ENCODE assay signal across 1 cellular context in the genomic region with DNA sequence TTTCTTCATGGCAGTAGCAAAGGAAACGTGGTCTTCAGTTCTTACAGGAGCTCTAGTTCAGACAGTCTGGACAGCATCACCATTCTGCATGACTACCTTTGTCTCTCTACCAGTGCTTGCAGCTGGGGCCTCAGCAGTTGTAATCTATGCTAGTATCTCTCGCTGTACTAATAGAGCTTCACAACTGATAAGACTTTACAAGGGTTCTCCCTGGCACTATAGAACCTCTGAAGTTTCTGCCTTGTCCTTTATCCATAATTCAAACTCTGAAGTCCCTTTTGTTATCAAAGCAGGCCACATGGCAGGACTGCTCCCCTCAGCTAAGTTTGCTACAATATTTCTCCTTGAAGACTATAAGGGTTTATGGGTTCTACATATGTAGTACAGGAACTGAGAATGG.
TF ChIP-seq lines count a peak whose summit lies in the region.

No MANE protein-coding gene starts in this region.

TF ChIP-seq in K562, 482 proteins besides CTCF, POLR2A, EP300 and RAD21 (continued from another document):
- TF ChIP-seq, protein P1, sequence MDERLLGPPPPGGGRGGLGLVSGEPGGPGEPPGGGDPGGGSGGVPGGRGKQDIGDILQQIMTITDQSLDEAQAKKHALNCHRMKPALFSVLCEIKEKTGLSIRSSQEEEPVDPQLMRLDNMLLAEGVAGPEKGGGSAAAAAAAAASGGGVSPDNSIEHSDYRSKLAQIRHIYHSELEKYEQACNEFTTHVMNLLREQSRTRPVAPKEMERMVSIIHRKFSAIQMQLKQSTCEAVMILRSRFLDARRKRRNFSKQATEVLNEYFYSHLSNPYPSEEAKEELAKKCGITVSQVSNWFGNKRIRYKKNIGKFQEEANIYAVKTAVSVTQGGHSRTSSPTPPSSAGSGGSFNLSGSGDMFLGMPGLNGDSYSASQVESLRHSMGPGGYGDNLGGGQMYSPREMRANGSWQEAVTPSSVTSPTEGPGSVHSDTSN (CRISPR knock-in tag; IDR thresholded peaks at IDR 0.05; ENCODE audit: low read depth), result no peak
- TF ChIP-seq, protein P1 (tag; conservative IDR thresholded peaks at IDR 0.05; ENCODE audit: low read depth), result peak; percentile 24; the same call in 1 of the 2 replicates
- TF ChIP-seq HOXB6 (CRISPR knock-in tag; IDR thresholded peaks at IDR 0.05; ENCODE audit: borderline replicate concordance) (no peak), ZNF232 (CRISPR knock-in tag; IDR thresholded peaks at IDR 0.05) (no peak), MTF1 (CRISPR knock-in tag; IDR thresholded peaks at IDR 0.05; ENCODE audit: borderline replicate concordance) (no peak), ARID1B (IDR thresholded peaks at IDR 0.05) (peak; percentile 61), ZNF253 (CRISPR knock-in tag; conservative IDR thresholded peaks at IDR 0.05) (no peak), CXXC5 (CRISPR knock-in tag; IDR thresholded peaks at IDR 0.05) (peak; percentile 37), ZNF512 (tag; IDR thresholded peaks at IDR 0.05) (no peak), NR2F6 (CRISPR knock-in tag; IDR thresholded peaks at IDR 0.05) (no peak), ZC3H11A (IDR thresholded peaks at IDR 0.05; ENCODE audit: low read depth, low read length) (no peak), PATZ1 (CRISPR knock-in tag; IDR thresholded peaks at IDR 0.05; ENCODE audit: borderline replicate concordance) (no peak), GABPA (tag; conservative IDR thresholded peaks at IDR 0.05; ENCODE audit: low read depth) (no peak), GTF2A2 (tag; IDR thresholded peaks at IDR 0.05) (no peak), ZFP30 (CRISPR knock-in tag; IDR thresholded peaks at IDR 0.05; ENCODE audit: borderline replicate concordance) (no peak), ZEB2 (IDR thresholded peaks at IDR 0.05) (no peak), SPI1 (IDR thresholded peaks at IDR 0.05; ENCODE audit: borderline replicate concordance, low read depth, low read length) (no peak), STAT5A (IDR thresholded peaks at IDR 0.05; ENCODE audit: borderline replicate concordance, low read length) (no peak), TEAD4 (IDR thresholded peaks at IDR 0.05; ENCODE audit: low read length) (peak; percentile 31; the same call in 1 of the 2 replicates), TEAD4 (CRISPR knock-in tag; IDR thresholded peaks at IDR 0.05; ENCODE audit: borderline replicate concordance) (no peak), TCF3 (CRISPR knock-in tag; IDR thresholded peaks at IDR 0.05) (peak; percentile 53), SMARCA4 (IDR thresholded peaks at IDR 0.05) (peak; percentile 56; the same call in 1 of the 2 replicates), PCBP1 (IDR thresholded peaks at IDR 0.05; ENCODE audit: low read depth, low read length, poor library complexity, severe bottlenecking) (no peak), SIN3A (IDR thresholded peaks at IDR 0.05; ENCODE audit: borderline replicate concordance in 2 of 2, control insufficient read depth in 1 of 2, low read depth in 2 of 2, low read length in 2 of 2) (no peak), DPF2 (IDR thresholded peaks at IDR 0.05) (peak; percentile 29; the same call in 1 of the 2 replicates), ZNF12 (CRISPR knock-in tag; IDR thresholded peaks at IDR 0.05) (no peak), SOX6 (IDR thresholded peaks at IDR 0.05) (peak; percentile 47; the same call in 1 of the 2 replicates), CBX3 (IDR thresholded peaks at IDR 0.05; ENCODE audit: borderline replicate concordance in 1 of 2, low read length in 2 of 2) (peak in 1 of 2 experiments; percentile 31; a peak in 1 of 3 replicates), HMGN3 (IDR thresholded peaks at IDR 0.05; ENCODE audit: borderline replicate concordance, extremely low read depth, insufficient read length, low read depth, low read length) (no peak), SMARCE1 (IDR thresholded peaks at IDR 0.05) (no peak), PRDM10 (IDR thresholded peaks at IDR 0.05; ENCODE audit: partially characterized antibody) (no peak), FUS (optimal IDR thresholded peaks at IDR 0.05; ENCODE audit: low read depth, low read length) (no peak), FOXJ3 (CRISPR knock-in tag; IDR thresholded peaks at IDR 0.05) (no peak), CBFA2T3 (IDR thresholded peaks at IDR 0.05) (peak; percentile 62), SRSF7 (optimal IDR thresholded peaks at IDR 0.05; ENCODE audit: low read depth, low read length) (no peak)
